ENCODE assay signal across 2 cellular contexts in the genomic region with DNA sequence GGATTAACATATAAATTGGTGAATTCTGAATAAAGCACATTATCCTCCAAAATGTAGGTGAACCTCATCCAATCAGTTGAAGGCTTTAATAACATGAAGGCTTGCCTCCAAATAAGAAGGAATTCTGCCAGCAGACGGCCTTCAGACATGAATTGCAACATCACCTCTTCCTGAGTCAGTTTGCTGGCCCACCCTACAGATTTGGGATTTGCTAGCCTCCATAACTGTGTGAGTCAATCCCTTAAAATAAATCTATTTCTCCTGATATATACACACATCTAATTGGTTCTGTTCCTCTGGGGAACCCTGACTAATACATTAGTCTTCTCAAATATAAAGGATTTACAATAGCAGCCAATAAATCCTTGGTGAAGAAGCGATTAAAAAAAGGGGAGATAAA.
A peak's percentile ranks its signal among the peaks of the same experiment; 100 is the strongest.
TF ChIP-seq lines count a peak whose summit lies in the region.

No MANE protein-coding gene starts in this region.

TF ChIP-seq in HepG2, 621 proteins besides CTCF, POLR2A, EP300 and RAD21:
- TF ChIP-seq CEBPB (IDR thresholded peaks at IDR 0.05; ENCODE audit: borderline replicate concordance, low read depth, low read length) = peak; percentile 20; the same call in 1 of the 2 replicates
- TF ChIP-seq, protein P1, sequence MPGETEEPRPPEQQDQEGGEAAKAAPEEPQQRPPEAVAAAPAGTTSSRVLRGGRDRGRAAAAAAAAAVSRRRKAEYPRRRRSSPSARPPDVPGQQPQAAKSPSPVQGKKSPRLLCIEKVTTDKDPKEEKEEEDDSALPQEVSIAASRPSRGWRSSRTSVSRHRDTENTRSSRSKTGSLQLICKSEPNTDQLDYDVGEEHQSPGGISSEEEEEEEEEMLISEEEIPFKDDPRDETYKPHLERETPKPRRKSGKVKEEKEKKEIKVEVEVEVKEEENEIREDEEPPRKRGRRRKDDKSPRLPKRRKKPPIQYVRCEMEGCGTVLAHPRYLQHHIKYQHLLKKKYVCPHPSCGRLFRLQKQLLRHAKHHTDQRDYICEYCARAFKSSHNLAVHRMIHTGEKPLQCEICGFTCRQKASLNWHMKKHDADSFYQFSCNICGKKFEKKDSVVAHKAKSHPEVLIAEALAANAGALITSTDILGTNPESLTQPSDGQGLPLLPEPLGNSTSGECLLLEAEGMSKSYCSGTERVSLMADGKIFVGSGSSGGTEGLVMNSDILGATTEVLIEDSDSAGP (CRISPR knock-in tag; IDR thresholded peaks at IDR 0.05; ENCODE audit: borderline replicate concordance) = no peak
TF ChIP-seq in HepG2: peak in this region for 1.

TF ChIP-seq in SK-N-SH, 30 proteins besides CTCF, POLR2A, EP300 and RAD21:
- TF ChIP-seq, protein P2, sequence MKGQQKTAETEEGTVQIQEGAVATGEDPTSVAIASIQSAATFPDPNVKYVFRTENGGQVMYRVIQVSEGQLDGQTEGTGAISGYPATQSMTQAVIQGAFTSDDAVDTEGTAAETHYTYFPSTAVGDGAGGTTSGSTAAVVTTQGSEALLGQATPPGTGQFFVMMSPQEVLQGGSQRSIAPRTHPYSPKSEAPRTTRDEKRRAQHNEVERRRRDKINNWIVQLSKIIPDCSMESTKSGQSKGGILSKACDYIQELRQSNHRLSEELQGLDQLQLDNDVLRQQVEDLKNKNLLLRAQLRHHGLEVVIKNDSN (IDR thresholded peaks at IDR 0.05; ENCODE audit: borderline replicate concordance, low read depth) = no peak
- peak; percentile 40; the same call in 1 of the 2 replicates for TF ChIP-seq MEF2A (IDR thresholded peaks at IDR 0.05; ENCODE audit: borderline replicate concordance, low read depth)
- no peak for TF ChIP-seq EZH2phosphoT487 (IDR thresholded peaks at IDR 0.05; ENCODE audit: borderline replicate concordance, low read depth)
- TF ChIP-seq FOSL2 (IDR thresholded peaks at IDR 0.05; ENCODE audit: borderline replicate concordance, low read depth) = peak; percentile 32; the same call in 1 of the 2 replicates
- no peak for TF ChIP-seq GABPA (IDR thresholded peaks at IDR 0.05; ENCODE audit: low read depth)
